22 cellular contexts compared by ENCODE assay signal in the genomic region with DNA sequence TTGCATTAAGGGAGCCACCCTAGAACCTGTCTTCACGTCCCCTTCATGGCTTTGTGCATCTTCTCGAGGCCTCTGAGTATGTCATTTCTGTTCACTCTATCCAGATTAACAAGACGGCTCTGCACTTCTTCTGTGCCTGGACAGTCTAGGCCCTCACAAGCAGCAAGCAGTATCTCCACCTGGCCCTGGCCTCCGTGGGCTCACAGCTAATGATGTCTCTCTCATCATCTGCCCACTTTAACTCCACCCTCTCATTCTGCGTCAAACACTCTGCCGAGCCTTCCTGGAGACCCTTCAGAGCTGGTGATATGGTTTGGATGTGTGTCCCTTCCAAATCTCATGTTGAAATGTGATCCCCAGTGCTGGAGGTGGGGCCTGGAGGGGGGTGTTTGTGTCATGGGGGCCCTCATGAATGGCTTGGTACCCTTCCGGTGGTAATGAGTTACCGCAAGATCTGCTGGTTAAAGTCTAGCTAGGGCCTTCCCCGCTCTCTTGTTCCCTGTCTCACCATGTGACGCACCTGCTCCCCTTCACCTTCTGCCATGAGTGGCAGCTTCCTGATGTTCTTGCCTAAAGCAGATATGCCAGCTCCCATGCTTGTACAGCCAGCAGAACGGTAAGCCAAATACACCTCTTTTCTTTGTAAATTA.
A peak's percentile ranks its signal among the peaks of the same experiment; 100 is the strongest.
DNase-seq lines count a peak whose midpoint lies in the region; ATAC-seq and TF ChIP-seq lines count a peak whose summit lies in the region.
"Had no signal": no experiment of that assay in that cellular context is flagged by ENCODE, and none has a peak within 500 bp of the region (broad histone marks: within the 10 kb centered on the region; RNA-seq: fewer than 3 reads in every experiment).

No MANE protein-coding gene starts in this region.

- no peaks in the 10 kb centered on the region for H3K36me3 Mint-ChIP-seq in natural killer cell treated with Interleukin-12 subunit alpha and Interleukin-12 subunit beta and Interleukin-15 and Interleukin-18, amount 100 ng/mL, for 72 hours
- H3K36me3 Mint-ChIP-seq in natural killer cell (no peaks in the 10 kb centered on the region), neural progenitor cell (peaks cover 1% of the 10 kb centered on the region)
- H3K36me3 Mint-ChIP-seq: brain had no signal

- H4K20me1 ChIP-seq in OCI-LY1 (ENCODE audit: insufficient read depth, low read length) (no peaks in the 10 kb centered on the region), neural progenitor cell (ENCODE audit: low read depth) (no peaks in the 10 kb centered on the region)

- H3K9me2 ChIP-seq in OCI-LY1 (ENCODE audit: low read depth, low read length), result no peaks in the 10 kb centered on the region

- H3K4me3 Mint-ChIP-seq in natural killer cell treated with Interleukin-12 subunit alpha and Interleukin-12 subunit beta and Interleukin-15 and Interleukin-18, amount 100 ng/mL, for 72 hours, result no peak overlapping the region
- H3K4me3 Mint-ChIP-seq in natural killer cell, result no peak overlapping the region
- H3K4me3 Mint-ChIP-seq in neural progenitor cell, result no peak overlapping the region
- H3K4me3 Mint-ChIP-seq: activated T-cell treated with anti-CD3 and anti-CD28 coated beads, Interleukin-2, amount 50 U/mL, for 4 hours; brain; nephron; T-helper 1 cell treated with Interleukin-12 subunit alpha and Interleukin-12 subunit beta and Interleukin-4 antibody, amounts not matched to agents 30 μg/mL and 1 μg/mL, for 36 hours had no signal

- no peaks in the 10 kb centered on the region for H3F3A ChIP-seq in OCI-LY1 (ENCODE audit: insufficient read depth, low read length)
- no peaks in the 10 kb centered on the region for H3F3A ChIP-seq in neural progenitor cell (ENCODE audit: low read depth)

- H3K27ac Mint-ChIP-seq in natural killer cell treated with Interleukin-12 subunit alpha and Interleukin-12 subunit beta and Interleukin-15 and Interleukin-18, amount 100 ng/mL, for 72 hours, result peak overlapping the region; percentile 96 to 100
- H3K27ac Mint-ChIP-seq in natural killer cell (no peak overlapping the region), neural progenitor cell (peak overlapping the region; percentile 40)
- H3K27ac Mint-ChIP-seq: nephron; T-helper 1 cell treated with Interleukin-12 subunit alpha and Interleukin-12 subunit beta and Interleukin-4 antibody, amounts not matched to agents 30 μg/mL and 1 μg/mL, for 36 hours had no signal

- peak; percentile 59 for DNase-seq in natural killer cell treated with Interleukin-12 subunit alpha and Interleukin-12 subunit beta and Interleukin-15 and Interleukin-18, amount 100 ng/mL, for 72 hours (ENCODE audit: low spot score)
- DNase-seq in natural killer cell, result no peak
- no peak for DNase-seq in neural progenitor cell (ENCODE audit: low spot score)
- DNase-seq in activated naive CD4-positive, alpha-beta T cell treated with anti-CD3 and anti-CD28 coated beads, Interleukin-2, amount 50 U/mL, for 16 hours, result no peak
- DNase-seq in HuH-7.5 (ENCODE audit: low spot score), result no peak
- DNase-seq: activated CD4-positive, alpha-beta T cell treated with anti-CD3 and anti-CD28 coated beads for 48 hours; activated T-cell treated with anti-CD3 and anti-CD28 coated beads, Interleukin-2, amount 50 U/mL, for 4 hours; H7; mesendoderm; NCI-H1048; NCI-H2081 treated with DMSO at 0.1 percent for 48 hours; PC-3; stimulated activated naive CD4-positive, alpha-beta T cell treated with Interleukin-2 at 50 U/mL for 16 hours had no signal

- H3K79me2 ChIP-seq in OCI-LY1 (ENCODE audit: insufficient read depth, low read length), result no peaks in the 10 kb centered on the region
- H3K79me2 ChIP-seq in neural progenitor cell (ENCODE audit: low read depth), result no peaks in the 10 kb centered on the region

- no peaks in the 10 kb centered on the region for H3K9me3 Mint-ChIP-seq in natural killer cell treated with Interleukin-12 subunit alpha and Interleukin-12 subunit beta and Interleukin-15 and Interleukin-18, amount 100 ng/mL, for 72 hours
- H3K9me3 Mint-ChIP-seq in natural killer cell (no peaks in the 10 kb centered on the region), neural progenitor cell (no peaks in the 10 kb centered on the region)
- H3K9me3 Mint-ChIP-seq: activated T-cell treated with anti-CD3 and anti-CD28 coated beads, Interleukin-2, amount 50 U/mL, for 4 hours; nephron; T-helper 1 cell treated with Interleukin-12 subunit alpha and Interleukin-12 subunit beta and Interleukin-4 antibody, amounts not matched to agents 30 μg/mL and 1 μg/mL, for 36 hours had no signal

- H3K4me1 Mint-ChIP-seq in natural killer cell treated with Interleukin-12 subunit alpha and Interleukin-12 subunit beta and Interleukin-15 and Interleukin-18, amount 100 ng/mL, for 72 hours (ENCODE audit: low read depth in 2 of 2), result peaks cover 60 to 61% of the 10 kb centered on the region in 2 donors
- H3K4me1 Mint-ChIP-seq in natural killer cell, result peaks cover 37 to 52% of the 10 kb centered on the region in 2 donors
- peaks cover 37% of the 10 kb centered on the region for H3K4me1 Mint-ChIP-seq in neural progenitor cell

- peak overlapping the region; percentile 59; the same call in 1 of the 2 replicates for H3K9ac ChIP-seq in OCI-LY1 (ENCODE audit: low read length)
- no peak overlapping the region for H3K9ac ChIP-seq in neural progenitor cell
- H3K9ac ChIP-seq: KMS-11 had no signal

- no peak for TF ChIP-seq CTCF in natural killer cell (IDR thresholded peaks at IDR 0.05)
- TF ChIP-seq CTCF in OCI-LY1 (IDR thresholded peaks at IDR 0.05; ENCODE audit: low read length), result no peak
- TF ChIP-seq CTCF in neural progenitor cell (IDR thresholded peaks at IDR 0.05), result no peak

- no peak for ATAC-seq in natural killer cell treated with Interleukin-12 subunit alpha and Interleukin-12 subunit beta and Interleukin-15 and Interleukin-18, amount 100 ng/mL, for 72 hours
- ATAC-seq in natural killer cell (no peak), GM21723 (IDR thresholded peaks at IDR 0.05; ENCODE audit: unreplicated experiment) (no peak)
- ATAC-seq: activated T-cell treated with anti-CD3 and anti-CD28 coated beads, Interleukin-2, amount 50 U/mL, for 4 hours; PC-3; psoas muscle had no signal

- no peak overlapping the region for H2AFZ ChIP-seq in OCI-LY1 (ENCODE audit: low read length)
- no peak overlapping the region for H2AFZ ChIP-seq in neural progenitor cell (replicated peaks)

- H3K4me2 ChIP-seq in OCI-LY1 (ENCODE audit: low read length) (peak overlapping the region; percentile 49; the same call in 1 of the 2 replicates), neural progenitor cell (no peak overlapping the region)
- H3K4me2 ChIP-seq: KMS-11 had no signal

- H3K27ac ChIP-seq in OCI-LY1 (ENCODE audit: low read depth, low read length, poor library complexity, severe bottlenecking), result peak overlapping the region; percentile 98
- no peak overlapping the region for H3K27ac ChIP-seq in neural progenitor cell
- H3K27ac ChIP-seq: KMS-11, psoas muscle, skin epidermis, tibial nerve had no signal

- no peaks in the 10 kb centered on the region for H3K27me3 ChIP-seq in OCI-LY1 (ENCODE audit: insufficient read depth, low read length)
- no peaks in the 10 kb centered on the region for H3K27me3 ChIP-seq in neural progenitor cell
- H3K27me3 ChIP-seq: tibial nerve had no signal

- intact Hi-C loops in natural killer cell (cut with micrococcal nuclease), result loop anchor here (10.0 kb wide), 2 partner anchors 95 to 125 kb away; no protein-coding TSS in a partner anchor

- peaks cover 11% of the 10 kb centered on the region; the same call in 1 of the 2 replicates for H3K36me3 ChIP-seq in OCI-LY1 (ENCODE audit: insufficient read depth, low read length)
- no peaks in the 10 kb centered on the region for H3K36me3 ChIP-seq in neural progenitor cell
- H3K36me3 ChIP-seq: tibial nerve had no signal

- peak overlapping the region; percentile 11 for H3K4me3 ChIP-seq in OCI-LY1 (ENCODE audit: low read depth, low read length, poor library complexity, severe bottlenecking)
- H3K4me3 ChIP-seq in neural progenitor cell, result no peak overlapping the region
- H3K4me3 ChIP-seq: psoas muscle, skin epidermis, tibial nerve had no signal

- H3K27me3 Mint-ChIP-seq in natural killer cell treated with Interleukin-12 subunit alpha and Interleukin-12 subunit beta and Interleukin-15 and Interleukin-18, amount 100 ng/mL, for 72 hours, result no peaks in the 10 kb centered on the region
- H3K27me3 Mint-ChIP-seq in natural killer cell (ENCODE audit: low read depth in 2 of 2) (peaks cover 0 to 2% of the 10 kb centered on the region in 2 donors), neural progenitor cell (ENCODE audit: insufficient read depth, low read depth) (peaks cover 18% of the 10 kb centered on the region)
- H3K27me3 Mint-ChIP-seq: brain had no signal

- H3K9me3 ChIP-seq in OCI-LY1 (ENCODE audit: low read length) (no peaks in the 10 kb centered on the region), neural progenitor cell (ENCODE audit: low read depth) (no peaks in the 10 kb centered on the region)
- H3K9me3 ChIP-seq: psoas muscle, tibial nerve had no signal

- H3K4me1 ChIP-seq in OCI-LY1 (ENCODE audit: insufficient read depth, low read length, severe bottlenecking) (peaks cover 100% of the 10 kb centered on the region), neural progenitor cell (no peaks in the 10 kb centered on the region)
- H3K4me1 ChIP-seq: psoas muscle had no signal

Comparison
In these comparisons a context has a peak if more than half of its experiments do, and no peak if none do; other contexts are left out.
1. H3K27ac Mint-ChIP-seq: peak in natural killer cell treated with Interleukin-12 subunit alpha and Interleukin-12 subunit beta and Interleukin-15 and Interleukin-18, amount 100 ng/mL, for 72 hours (2 of 2) and neural progenitor cell (single experiment); none in natural killer cell (0 of 2).